ENCODE assay signal across 19 cellular contexts in the genomic region with DNA sequence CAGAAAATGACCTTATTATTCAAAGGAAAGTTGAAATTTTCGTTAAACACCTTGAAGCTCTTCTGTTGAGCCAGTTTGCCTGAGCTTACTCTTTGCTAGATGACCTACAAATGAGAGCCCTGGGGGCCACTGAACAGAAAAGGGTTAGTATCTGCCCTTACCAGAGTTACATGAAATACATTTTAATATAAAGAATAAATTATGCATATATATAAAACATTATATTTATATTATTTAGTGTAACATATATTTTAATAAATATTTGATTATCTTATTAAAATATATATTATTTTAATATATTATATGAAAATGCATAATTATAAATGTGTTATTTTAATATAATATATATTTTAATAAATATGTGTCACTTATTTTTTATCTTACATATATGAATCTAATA.
A peak's percentile ranks its signal among the peaks of the same experiment; 100 is the strongest.
DNase-seq lines count a peak whose midpoint lies in the region; ATAC-seq, FAIRE-seq and TF ChIP-seq lines count a peak whose summit lies in the region.
"Had no signal": no experiment of that assay in that cellular context is flagged by ENCODE, and none has a peak within 500 bp of the region (broad histone marks: within the 10 kb centered on the region; RNA-seq: fewer than 3 reads in every experiment).

No MANE protein-coding gene starts in this region.

- no peaks in the 10 kb centered on the region for H3K4me1 ChIP-seq in small intestine (ENCODE audit: control insufficient read depth in 2 of 2, insufficient read depth in 1 of 2, low read depth in 1 of 2, low read length in 1 of 2)
- H3K4me1 ChIP-seq: HAP-1 had no signal

- POLR2A ChIA-PET in WTC11 (lab: Charles Lee): no interaction called here

- H3K9me3 Mint-ChIP-seq in WTC11 (peaks cover 37% of the 10 kb centered on the region), osteocyte (ENCODE audit: unreplicated experiment) (peaks cover 22% of the 10 kb centered on the region)

- H3K9me3 ChIP-seq in small intestine (ENCODE audit: control insufficient read depth, low read depth): no peaks in the 10 kb centered on the region
- H3K9me3 ChIP-seq: HAP-1 had no signal

- H3K36me3 Mint-ChIP-seq in WTC11: peaks cover 9% of the 10 kb centered on the region
- H3K36me3 Mint-ChIP-seq in osteocyte (ENCODE audit: unreplicated experiment): no peaks in the 10 kb centered on the region
- H3K36me3 Mint-ChIP-seq: CD4-positive, alpha-beta memory T cell had no signal

- no peak for DNase-seq in WTC11 (ENCODE audit: low spot score)
- DNase-seq in frontal cortex (ENCODE audit: low spot score in 2 of 2): no peak
- DNase-seq in small intestine: no peak
- DNase-seq in GDM1 (lab: John Stamatoyannopoulos, UW): no peak
- no peak for DNase-seq in osteocyte (ENCODE audit: extremely low spot score, unreplicated experiment)
- DNase-seq in NCI-H1930 (lab: John Stamatoyannopoulos, UW): no peak
- DNase-seq: 8988T; C1 segment of cervical spinal cord; Calu3; CD4-positive, alpha-beta memory T cell; COR-L47; DMS53; DMS79 treated with DMSO at 0.1 percent for 48 hours; GOT3; HFFc6 had no signal

- no peak for TF ChIP-seq CTCF in WTC11 (IDR thresholded peaks at IDR 0.05)
- TF ChIP-seq CTCF in osteocyte (IDR thresholded peaks at IDR 0.05): no peak

- no peaks in the 10 kb centered on the region for H3K27me3 ChIP-seq in small intestine (ENCODE audit: control insufficient read depth in 2 of 2, insufficient read depth in 2 of 2, low read length in 2 of 2)

- H3K4me1 Mint-ChIP-seq in WTC11: no peaks in the 10 kb centered on the region
- H3K4me1 Mint-ChIP-seq in osteocyte (ENCODE audit: unreplicated experiment): no peaks in the 10 kb centered on the region
- H3K4me1 Mint-ChIP-seq: CD4-positive, alpha-beta memory T cell had no signal

- H3K36me3 ChIP-seq in small intestine (ENCODE audit: control insufficient read depth in 2 of 2, insufficient read depth in 2 of 2, low read length in 2 of 2): no peaks in the 10 kb centered on the region
- H3K36me3 ChIP-seq: HAP-1 had no signal

- WGBS in small intestine, 3 donors: 41 to 61% (median 52%) methylated on average over 1 of the region's 1 CpG

- H3K27me3 Mint-ChIP-seq in WTC11 (ENCODE audit: low read depth) (no peaks in the 10 kb centered on the region), osteocyte (ENCODE audit: unreplicated experiment) (peaks cover 11% of the 10 kb centered on the region)
- H3K27me3 Mint-ChIP-seq: CD4-positive, alpha-beta memory T cell had no signal

- no peak overlapping the region for H3K27ac ChIP-seq in small intestine (ENCODE audit: low read depth in 1 of 2, low read length in 1 of 2)

- CTCF ChIA-PET in WTC11 (lab: Charles Lee): no interaction called here

- ATAC-seq in WTC11: no peak
- ATAC-seq: GM12878 had no signal

- peak; percentile 95 for FAIRE-seq in G401.6 (lab: Jason Lieb, UNC)
- FAIRE-seq in frontal cortex (lab: Jason Lieb, UNC): peak; percentile 99
- FAIRE-seq in small intestine (lab: Jason Lieb, UNC): peak; percentile 96
- FAIRE-seq: GM12878, H54 had no signal

- no peak overlapping the region for H3K4me3 Mint-ChIP-seq in WTC11
- H3K4me3 Mint-ChIP-seq in osteocyte (ENCODE audit: unreplicated experiment): no peak overlapping the region
- H3K4me3 Mint-ChIP-seq: CD4-positive, alpha-beta memory T cell; HFFc6 had no signal

- no peak overlapping the region for H3K27ac Mint-ChIP-seq in WTC11
- no peak overlapping the region for H3K27ac Mint-ChIP-seq in osteocyte (ENCODE audit: unreplicated experiment)
- H3K27ac Mint-ChIP-seq: CD4-positive, alpha-beta memory T cell; HFFc6 had no signal

- no peak overlapping the region for H3K4me3 ChIP-seq in small intestine (ENCODE audit: low read depth in 1 of 2, low read length in 2 of 2)
- H3K4me3 ChIP-seq: GM12878, HAP-1 had no signal

TF ChIP-seq in WTC11, 78 proteins besides CTCF, POLR2A, EP300 and RAD21:
- TF ChIP-seq HMGA2 (CRISPR knock-in tag; IDR thresholded peaks at IDR 0.05): peak; percentile 96
- TF ChIP-seq, protein P1, sequence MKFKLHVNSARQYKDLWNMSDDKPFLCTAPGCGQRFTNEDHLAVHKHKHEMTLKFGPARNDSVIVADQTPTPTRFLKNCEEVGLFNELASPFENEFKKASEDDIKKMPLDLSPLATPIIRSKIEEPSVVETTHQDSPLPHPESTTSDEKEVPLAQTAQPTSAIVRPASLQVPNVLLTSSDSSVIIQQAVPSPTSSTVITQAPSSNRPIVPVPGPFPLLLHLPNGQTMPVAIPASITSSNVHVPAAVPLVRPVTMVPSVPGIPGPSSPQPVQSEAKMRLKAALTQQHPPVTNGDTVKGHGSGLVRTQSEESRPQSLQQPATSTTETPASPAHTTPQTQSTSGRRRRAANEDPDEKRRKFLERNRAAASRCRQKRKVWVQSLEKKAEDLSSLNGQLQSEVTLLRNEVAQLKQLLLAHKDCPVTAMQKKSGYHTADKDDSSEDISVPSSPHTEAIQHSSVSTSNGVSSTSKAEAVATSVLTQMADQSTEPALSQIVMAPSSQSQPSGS (CRISPR knock-in tag; IDR thresholded peaks at IDR 0.05; ENCODE audit: borderline replicate concordance, low read depth): no peak
- TF ChIP-seq MXD4 (CRISPR knock-in tag; IDR thresholded peaks at IDR 0.05; ENCODE audit: borderline replicate concordance): no peak
- TF ChIP-seq FOXK1 (CRISPR knock-in tag; IDR thresholded peaks at IDR 0.05): no peak
- no peak for TF ChIP-seq ZNF671 (CRISPR knock-in tag; IDR thresholded peaks at IDR 0.05)
- TF ChIP-seq, protein P2, sequence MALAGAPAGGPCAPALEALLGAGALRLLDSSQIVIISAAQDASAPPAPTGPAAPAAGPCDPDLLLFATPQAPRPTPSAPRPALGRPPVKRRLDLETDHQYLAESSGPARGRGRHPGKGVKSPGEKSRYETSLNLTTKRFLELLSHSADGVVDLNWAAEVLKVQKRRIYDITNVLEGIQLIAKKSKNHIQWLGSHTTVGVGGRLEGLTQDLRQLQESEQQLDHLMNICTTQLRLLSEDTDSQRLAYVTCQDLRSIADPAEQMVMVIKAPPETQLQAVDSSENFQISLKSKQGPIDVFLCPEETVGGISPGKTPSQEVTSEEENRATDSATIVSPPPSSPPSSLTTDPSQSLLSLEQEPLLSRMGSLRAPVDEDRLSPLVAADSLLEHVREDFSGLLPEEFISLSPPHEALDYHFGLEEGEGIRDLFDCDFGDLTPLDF (CRISPR knock-in tag; IDR thresholded peaks at IDR 0.05): no peak
